Comparison of ENCODE assay signal across 10 cellular contexts in the genomic region with DNA sequence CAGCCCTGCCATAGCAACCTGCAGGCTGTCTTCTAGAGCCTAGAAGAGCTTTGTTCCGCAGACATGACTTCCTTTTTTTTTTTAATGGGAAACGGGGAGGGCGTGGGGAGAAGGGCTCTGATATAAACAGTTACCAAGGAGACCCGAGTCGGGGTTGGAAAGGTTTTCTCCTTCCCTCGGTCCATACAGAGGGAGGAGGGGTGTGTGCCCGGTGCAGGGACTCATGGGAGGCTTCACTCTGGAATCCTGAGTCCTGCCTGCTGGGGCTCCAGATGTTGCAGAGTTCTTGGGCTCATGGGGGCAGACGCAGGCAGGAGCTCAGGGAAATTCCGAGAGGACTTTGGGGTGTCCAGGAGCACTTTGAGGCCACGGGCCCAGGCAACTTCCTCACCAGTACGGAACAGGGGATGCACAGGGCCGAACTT. TPM values are rescaled to one million over a fixed set of nuclear protein-coding genes. Genes with fewer than 3 reads are reported as not detected.
DNase-seq lines count a peak whose midpoint lies in the region; ATAC-seq lines count a peak whose summit lies in the region.
"Had no signal": no experiment of that assay in that cellular context is flagged by ENCODE, and none has a peak within 500 bp of the region (broad histone marks: within the 10 kb centered on the region; RNA-seq: fewer than 3 reads in every experiment).

No MANE protein-coding gene starts in this region.

- H3K27ac ChIP-seq in stomach smooth muscle (ENCODE audit: low read length), result peak overlapping the region; percentile 97

- H3K9ac ChIP-seq in adipocyte (ENCODE audit: low read length), result peak overlapping the region; percentile 75
- H3K9ac ChIP-seq in stomach smooth muscle (ENCODE audit: low read length in 2 of 2), result peak overlapping the region; percentile 49 to 51

- H3K4me3 ChIP-seq in adipocyte (ENCODE audit: low read length), result no peak overlapping the region
- peak overlapping the region; percentile 40 to 69 for H3K4me3 ChIP-seq in stomach smooth muscle (ENCODE audit: low read length in 2 of 2)

- H3K4me1 ChIP-seq in adipocyte (ENCODE audit: control insufficient read depth, insufficient read depth, low read length), result peaks cover 63% of the 10 kb centered on the region
- H3K4me1 ChIP-seq in stomach smooth muscle (ENCODE audit: control insufficient read depth, insufficient read depth, low read length), result peaks cover 69% of the 10 kb centered on the region

- ATAC-seq in HG03342 (IDR thresholded peaks at IDR 0.05; ENCODE audit: unreplicated experiment), result no peak
- no peak for ATAC-seq in HG03139 (IDR thresholded peaks at IDR 0.05; ENCODE audit: unreplicated experiment)

- H3K36me3 ChIP-seq in adipocyte (ENCODE audit: control insufficient read depth, insufficient read depth, low read length, severe bottlenecking) (peaks cover 39% of the 10 kb centered on the region), stomach smooth muscle (ENCODE audit: control insufficient read depth in 2 of 2, insufficient read depth in 2 of 2, low read length in 2 of 2) (no peaks in the 10 kb centered on the region)

- H3K9me3 ChIP-seq in adipocyte (ENCODE audit: control insufficient read depth, low read length) (no peaks in the 10 kb centered on the region), stomach smooth muscle (ENCODE audit: control insufficient read depth in 2 of 2, low read length in 2 of 2) (no peaks in the 10 kb centered on the region)

- DNase-seq in MV-4-11 (lab: John Stamatoyannopoulos, UW), result peak; percentile 75
- no peak for DNase-seq in adipocyte (ENCODE audit: low read depth)
- DNase-seq in hepatic stellate cell (ENCODE audit: low spot score), result peak; percentile 18
- no peak for DNase-seq in NCI-H345 (lab: John Stamatoyannopoulos, UW)
- no peak for DNase-seq in H4 (ENCODE audit: low spot score)
- DNase-seq: activated effector memory CD4-positive, alpha-beta T cell treated with anti-CD3 and anti-CD28 coated beads, Interleukin-2, amount 50 U/mL, for 16 hours; NCI-H1436 treated with DMSO at 0.1 percent for 48 hours had no signal

- H3K27me3 ChIP-seq in adipocyte (replicated peaks; ENCODE audit: control insufficient read depth, insufficient read depth, low read length) (no peaks in the 10 kb centered on the region), stomach smooth muscle (ENCODE audit: control insufficient read depth in 1 of 2, insufficient read depth in 2 of 2, low read length in 2 of 2) (no peaks in the 10 kb centered on the region)

RNA-seq across cellular contexts. Expression of gene TMEM120A, which starts 26.8 kb away (rescaled TPM):
- 26.0 and 28.7 TPM in 2 replicates for total RNA-seq in H4 (2014; rRNA removed; shearing (Covaris generic))

RNA-seq across cellular contexts. Expression of gene POR, which starts 52.6 kb away (rescaled TPM):
- total RNA-seq in H4 (2014; rRNA removed; shearing (Covaris generic)), result 118 and 121 TPM in 2 replicates

Comparison
In these comparisons a context has a peak if more than half of its experiments do, and no peak if none do; other contexts are left out.
1. DNase-seq: peak in MV-4-11 (single experiment) and hepatic stellate cell (single experiment); none in adipocyte (single experiment), NCI-H345 (single experiment) and H4 (single experiment).